In the genomic region with DNA sequence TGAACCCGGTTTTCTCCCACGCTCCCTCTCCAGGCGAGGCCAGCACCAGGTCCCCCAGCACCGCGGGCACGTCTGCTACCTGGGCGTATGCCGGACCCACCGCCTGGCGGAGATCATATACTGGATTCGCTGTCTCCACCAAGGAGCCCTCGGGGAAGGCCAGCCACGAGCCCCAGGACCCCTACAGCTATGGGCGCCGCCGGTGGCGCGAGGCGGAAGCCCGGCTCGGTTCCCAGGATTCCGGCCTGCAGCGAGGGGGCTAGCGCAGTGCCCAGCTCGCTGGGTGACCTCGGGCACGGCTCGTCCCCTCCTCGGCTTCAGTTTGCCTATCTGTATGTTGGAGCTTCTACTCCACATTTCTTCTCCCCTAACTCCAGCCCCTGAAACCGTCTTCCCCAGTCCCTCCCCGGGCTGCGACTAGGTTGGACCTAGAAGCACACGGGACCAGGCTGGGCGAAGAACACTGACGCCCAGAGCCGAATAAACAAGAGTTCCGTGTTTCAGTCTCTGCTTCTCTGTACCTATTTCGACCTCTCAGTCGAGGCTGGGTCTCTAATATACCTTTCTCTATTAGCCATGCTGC, we compare ENCODE assay signal across 9 cellular contexts. TPM values are rescaled to one million over a fixed set of nuclear protein-coding genes. Genes with fewer than 3 reads are reported as not detected.
DNase-seq lines count a peak whose midpoint lies in the region; ATAC-seq and TF ChIP-seq lines count a peak whose summit lies in the region.
"Had no signal": no experiment of that assay in that cellular context is flagged by ENCODE, and none has a peak within 500 bp of the region (broad histone marks: within the 10 kb centered on the region; RNA-seq: fewer than 3 reads in every experiment).

No MANE protein-coding gene starts in this region.

- DNase-seq in NT2/D1 (ENCODE audit: low read depth, low spot score) (no peak), esophagus squamous epithelium (lab: John Stamatoyannopoulos, UW) (no peak), neural progenitor cell (ENCODE audit: low spot score) (peak; percentile 31), activated gamma-delta T cell treated with Interleukin-2 at 50 U/mL for 16 hours (no peak), HuH-7.5 (ENCODE audit: low spot score) (no peak)

- intact Hi-C loops in esophagus squamous epithelium (cut with DNase I): no loop called here

- peak overlapping the region; percentile 94 for H3K27ac Mint-ChIP-seq in neural progenitor cell

- ATAC-seq in GM21526 (IDR thresholded peaks at IDR 0.05; ENCODE audit: low FRiP score, unreplicated experiment) (no peak), GM19035 (IDR thresholded peaks at IDR 0.05; ENCODE audit: unreplicated experiment) (no peak)

- H3K36me3 ChIP-seq in BLaER1 (peaks cover 47% of the 10 kb centered on the region), NT2/D1 (ENCODE audit: insufficient read depth, insufficient read length, low read length) (peaks cover 44% of the 10 kb centered on the region), esophagus squamous epithelium (peaks cover 6 to 38% (median 8%) of the 10 kb centered on the region in 3 donors), neural progenitor cell (peaks cover 3% of the 10 kb centered on the region)

- H3K9me3 Mint-ChIP-seq in neural progenitor cell: no peaks in the 10 kb centered on the region

- no peaks in the 10 kb centered on the region for H3K9me3 ChIP-seq in BLaER1
- no peaks in the 10 kb centered on the region for H3K9me3 ChIP-seq in NT2/D1 (ENCODE audit: insufficient read depth, low read length)
- H3K9me3 ChIP-seq in esophagus squamous epithelium: no peaks in the 10 kb centered on the region
- no peaks in the 10 kb centered on the region for H3K9me3 ChIP-seq in neural progenitor cell (ENCODE audit: low read depth)

- H3K27me3 Mint-ChIP-seq in neural progenitor cell (ENCODE audit: insufficient read depth, low read depth): peaks cover 12% of the 10 kb centered on the region

- H3K4me1 ChIP-seq in BLaER1 (peaks cover 41% of the 10 kb centered on the region), NT2/D1 (ENCODE audit: insufficient read depth, insufficient read length) (peaks cover 20% of the 10 kb centered on the region), esophagus squamous epithelium (peaks cover 16 to 57% (median 29%) of the 10 kb centered on the region in 3 donors), neural progenitor cell (peaks cover 14% of the 10 kb centered on the region)

- peak in 1 of 6 experiments; percentile 11 for TF ChIP-seq CTCF in esophagus squamous epithelium (IDR thresholded peaks at IDR 0.05)
- no peak for TF ChIP-seq CTCF in neural progenitor cell (IDR thresholded peaks at IDR 0.05)

- H3K9ac ChIP-seq in BLaER1: no peak overlapping the region
- H3K9ac ChIP-seq in NT2/D1 (ENCODE audit: insufficient read length, low read depth): peak overlapping the region; percentile 88
- peak overlapping the region; percentile 45 for H3K9ac ChIP-seq in neural progenitor cell

- H3K4me3 Mint-ChIP-seq in neural progenitor cell: peak overlapping the region; percentile 94

- WGBS in esophagus squamous epithelium, 2 donors: 8 to 14% methylated on average over 14 to 25 of the region's 39 CpGs

- peaks cover 28% of the 10 kb centered on the region for H3K27me3 ChIP-seq in BLaER1
- H3K27me3 ChIP-seq in NT2/D1 (ENCODE audit: insufficient read depth, insufficient read length): no peaks in the 10 kb centered on the region
- H3K27me3 ChIP-seq in esophagus squamous epithelium: peaks cover 0 to 35% (median 0%) of the 10 kb centered on the region in 4 donors
- no peaks in the 10 kb centered on the region for H3K27me3 ChIP-seq in neural progenitor cell

- TF ChIP-seq POLR2A in esophagus squamous epithelium (IDR thresholded peaks at IDR 0.05): no peak

- H3K4me2 ChIP-seq in BLaER1: peak overlapping the region; percentile 73
- H3K4me2 ChIP-seq in neural progenitor cell: peak overlapping the region; percentile 90

- peaks cover 36% of the 10 kb centered on the region for H3K4me1 Mint-ChIP-seq in neural progenitor cell

- no peak overlapping the region for H2AFZ ChIP-seq in neural progenitor cell (replicated peaks)

- H3F3A ChIP-seq in neural progenitor cell (ENCODE audit: low read depth): peaks cover 53% of the 10 kb centered on the region

- H3K4me3 ChIP-seq in BLaER1 (peak overlapping the region; percentile 60; the same call in 1 of the 2 replicates), NT2/D1 (ENCODE audit: insufficient read length, low read depth) (peak overlapping the region; percentile 60), esophagus squamous epithelium (peak overlapping the region; percentile 29 to 70 (median 52)), neural progenitor cell (peak overlapping the region; percentile 85)

- H3K79me2 ChIP-seq in neural progenitor cell (ENCODE audit: low read depth): peaks cover 47% of the 10 kb centered on the region

- H3K27ac ChIP-seq in BLaER1: no peak overlapping the region
- H3K27ac ChIP-seq in esophagus squamous epithelium: peak overlapping the region; percentile 61 to 80 (median 72)
- H3K27ac ChIP-seq in neural progenitor cell: peak overlapping the region; percentile 86
- H3K27ac ChIP-seq: VCaP had no signal

- peaks cover 16% of the 10 kb centered on the region for H3K36me3 Mint-ChIP-seq in neural progenitor cell

- H4K20me1 ChIP-seq in BLaER1 (peaks cover 51% of the 10 kb centered on the region), neural progenitor cell (ENCODE audit: low read depth) (peaks cover 45% of the 10 kb centered on the region)

RNA-seq across cellular contexts. Expression of gene CPT1C, which starts 0.8 kb away (rescaled TPM):
- total RNA-seq in esophagus squamous epithelium: 1 to 10 TPM in 2 of 4 donors, under 1 TPM in 2; 0.48 to 4.8 (median 1.1) TPM
- 51.7 and 105 TPM in 2 replicates for total RNA-seq in neural progenitor cell (ENCODE audit: low replicate concordance)

RNA-seq across cellular contexts. Expression of gene ADM5, which starts 0.8 kb away (rescaled TPM):
- total RNA-seq in esophagus squamous epithelium (1 to 10 TPM in 3 of 4 donors, under 1 TPM in 1; 0.91 to 2.8 (median 1.8) TPM), neural progenitor cell (ENCODE audit: low replicate concordance) (6.0 and 9.4 TPM in 2 replicates)

RNA-seq across cellular contexts. Expression of gene PRMT1, which starts 13.1 kb away (rescaled TPM):
- total RNA-seq in esophagus squamous epithelium (100 to 1,000 TPM in 3 of 4 donors, 10 to 100 TPM in 1; 86.1 to 206 (median 182) TPM), neural progenitor cell (ENCODE audit: low replicate concordance) (480 and 755 TPM in 2 replicates)

RNA-seq across cellular contexts. Expression of gene BCL2L12, which starts 24.4 kb away (rescaled TPM):
- total RNA-seq in esophagus squamous epithelium (10 to 100 TPM in 1 of 4 donors, 1 to 10 TPM in 3; 4.4 to 12.9 (median 5.8) TPM), neural progenitor cell (ENCODE audit: low replicate concordance) (6.1 and 41.8 TPM in 2 replicates)

RNA-seq across cellular contexts. Expression of gene IRF3, which starts 24.5 kb away (rescaled TPM):
- total RNA-seq in esophagus squamous epithelium: 10 to 100 TPM; 33.5 to 69.1 (median 49.4) TPM
- 29.5 and 65.1 TPM in 2 replicates for total RNA-seq in neural progenitor cell (ENCODE audit: low replicate concordance)
